ENCODE assay signal across 1 cellular context in the genomic region with DNA sequence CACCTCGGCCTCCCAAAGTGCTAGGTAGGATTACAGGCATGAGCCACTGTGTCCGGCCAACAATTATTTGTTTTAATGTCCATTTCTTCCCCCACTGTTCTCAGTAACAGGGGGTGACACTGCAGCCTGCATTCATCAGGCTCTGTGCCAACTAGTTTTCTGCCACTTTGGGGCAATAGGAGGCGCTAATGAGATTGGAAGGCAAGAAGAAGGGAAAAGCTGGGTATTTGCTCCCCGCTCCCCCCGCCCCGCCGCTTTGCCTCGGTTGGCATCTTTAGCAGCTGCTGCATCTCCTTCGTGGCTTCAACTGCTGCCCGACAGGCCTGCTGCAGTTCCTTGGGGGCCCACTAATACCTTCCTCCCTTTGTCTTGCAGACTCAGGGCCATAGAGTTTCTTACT.
TF ChIP-seq lines count a peak whose summit lies in the region.

No MANE protein-coding gene starts in this region.

TF ChIP-seq in GM23338, 12 proteins besides CTCF, POLR2A, EP300 and RAD21 (continued from another document):
- TF ChIP-seq, protein P1, sequence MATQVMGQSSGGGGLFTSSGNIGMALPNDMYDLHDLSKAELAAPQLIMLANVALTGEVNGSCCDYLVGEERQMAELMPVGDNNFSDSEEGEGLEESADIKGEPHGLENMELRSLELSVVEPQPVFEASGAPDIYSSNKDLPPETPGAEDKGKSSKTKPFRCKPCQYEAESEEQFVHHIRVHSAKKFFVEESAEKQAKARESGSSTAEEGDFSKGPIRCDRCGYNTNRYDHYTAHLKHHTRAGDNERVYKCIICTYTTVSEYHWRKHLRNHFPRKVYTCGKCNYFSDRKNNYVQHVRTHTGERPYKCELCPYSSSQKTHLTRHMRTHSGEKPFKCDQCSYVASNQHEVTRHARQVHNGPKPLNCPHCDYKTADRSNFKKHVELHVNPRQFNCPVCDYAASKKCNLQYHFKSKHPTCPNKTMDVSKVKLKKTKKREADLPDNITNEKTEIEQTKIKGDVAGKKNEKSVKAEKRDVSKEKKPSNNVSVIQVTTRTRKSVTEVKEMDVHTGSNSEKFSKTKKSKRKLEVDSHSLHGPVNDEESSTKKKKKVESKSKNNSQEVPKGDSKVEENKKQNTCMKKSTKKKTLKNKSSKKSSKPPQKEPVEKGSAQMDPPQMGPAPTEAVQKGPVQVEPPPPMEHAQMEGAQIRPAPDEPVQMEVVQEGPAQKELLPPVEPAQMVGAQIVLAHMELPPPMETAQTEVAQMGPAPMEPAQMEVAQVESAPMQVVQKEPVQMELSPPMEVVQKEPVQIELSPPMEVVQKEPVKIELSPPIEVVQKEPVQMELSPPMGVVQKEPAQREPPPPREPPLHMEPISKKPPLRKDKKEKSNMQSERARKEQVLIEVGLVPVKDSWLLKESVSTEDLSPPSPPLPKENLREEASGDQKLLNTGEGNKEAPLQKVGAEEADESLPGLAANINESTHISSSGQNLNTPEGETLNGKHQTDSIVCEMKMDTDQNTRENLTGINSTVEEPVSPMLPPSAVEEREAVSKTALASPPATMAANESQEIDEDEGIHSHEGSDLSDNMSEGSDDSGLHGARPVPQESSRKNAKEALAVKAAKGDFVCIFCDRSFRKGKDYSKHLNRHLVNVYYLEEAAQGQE (IDR thresholded peaks at IDR 0.05; ENCODE audit: unreplicated experiment), result no peak
- TF ChIP-seq EZH2phosphoT487 (IDR thresholded peaks at IDR 0.05; ENCODE audit: unreplicated experiment) (no peak), POLR2AphosphoS5 (IDR thresholded peaks at IDR 0.05; ENCODE audit: low read depth) (no peak)
- TF ChIP-seq, protein P2, sequence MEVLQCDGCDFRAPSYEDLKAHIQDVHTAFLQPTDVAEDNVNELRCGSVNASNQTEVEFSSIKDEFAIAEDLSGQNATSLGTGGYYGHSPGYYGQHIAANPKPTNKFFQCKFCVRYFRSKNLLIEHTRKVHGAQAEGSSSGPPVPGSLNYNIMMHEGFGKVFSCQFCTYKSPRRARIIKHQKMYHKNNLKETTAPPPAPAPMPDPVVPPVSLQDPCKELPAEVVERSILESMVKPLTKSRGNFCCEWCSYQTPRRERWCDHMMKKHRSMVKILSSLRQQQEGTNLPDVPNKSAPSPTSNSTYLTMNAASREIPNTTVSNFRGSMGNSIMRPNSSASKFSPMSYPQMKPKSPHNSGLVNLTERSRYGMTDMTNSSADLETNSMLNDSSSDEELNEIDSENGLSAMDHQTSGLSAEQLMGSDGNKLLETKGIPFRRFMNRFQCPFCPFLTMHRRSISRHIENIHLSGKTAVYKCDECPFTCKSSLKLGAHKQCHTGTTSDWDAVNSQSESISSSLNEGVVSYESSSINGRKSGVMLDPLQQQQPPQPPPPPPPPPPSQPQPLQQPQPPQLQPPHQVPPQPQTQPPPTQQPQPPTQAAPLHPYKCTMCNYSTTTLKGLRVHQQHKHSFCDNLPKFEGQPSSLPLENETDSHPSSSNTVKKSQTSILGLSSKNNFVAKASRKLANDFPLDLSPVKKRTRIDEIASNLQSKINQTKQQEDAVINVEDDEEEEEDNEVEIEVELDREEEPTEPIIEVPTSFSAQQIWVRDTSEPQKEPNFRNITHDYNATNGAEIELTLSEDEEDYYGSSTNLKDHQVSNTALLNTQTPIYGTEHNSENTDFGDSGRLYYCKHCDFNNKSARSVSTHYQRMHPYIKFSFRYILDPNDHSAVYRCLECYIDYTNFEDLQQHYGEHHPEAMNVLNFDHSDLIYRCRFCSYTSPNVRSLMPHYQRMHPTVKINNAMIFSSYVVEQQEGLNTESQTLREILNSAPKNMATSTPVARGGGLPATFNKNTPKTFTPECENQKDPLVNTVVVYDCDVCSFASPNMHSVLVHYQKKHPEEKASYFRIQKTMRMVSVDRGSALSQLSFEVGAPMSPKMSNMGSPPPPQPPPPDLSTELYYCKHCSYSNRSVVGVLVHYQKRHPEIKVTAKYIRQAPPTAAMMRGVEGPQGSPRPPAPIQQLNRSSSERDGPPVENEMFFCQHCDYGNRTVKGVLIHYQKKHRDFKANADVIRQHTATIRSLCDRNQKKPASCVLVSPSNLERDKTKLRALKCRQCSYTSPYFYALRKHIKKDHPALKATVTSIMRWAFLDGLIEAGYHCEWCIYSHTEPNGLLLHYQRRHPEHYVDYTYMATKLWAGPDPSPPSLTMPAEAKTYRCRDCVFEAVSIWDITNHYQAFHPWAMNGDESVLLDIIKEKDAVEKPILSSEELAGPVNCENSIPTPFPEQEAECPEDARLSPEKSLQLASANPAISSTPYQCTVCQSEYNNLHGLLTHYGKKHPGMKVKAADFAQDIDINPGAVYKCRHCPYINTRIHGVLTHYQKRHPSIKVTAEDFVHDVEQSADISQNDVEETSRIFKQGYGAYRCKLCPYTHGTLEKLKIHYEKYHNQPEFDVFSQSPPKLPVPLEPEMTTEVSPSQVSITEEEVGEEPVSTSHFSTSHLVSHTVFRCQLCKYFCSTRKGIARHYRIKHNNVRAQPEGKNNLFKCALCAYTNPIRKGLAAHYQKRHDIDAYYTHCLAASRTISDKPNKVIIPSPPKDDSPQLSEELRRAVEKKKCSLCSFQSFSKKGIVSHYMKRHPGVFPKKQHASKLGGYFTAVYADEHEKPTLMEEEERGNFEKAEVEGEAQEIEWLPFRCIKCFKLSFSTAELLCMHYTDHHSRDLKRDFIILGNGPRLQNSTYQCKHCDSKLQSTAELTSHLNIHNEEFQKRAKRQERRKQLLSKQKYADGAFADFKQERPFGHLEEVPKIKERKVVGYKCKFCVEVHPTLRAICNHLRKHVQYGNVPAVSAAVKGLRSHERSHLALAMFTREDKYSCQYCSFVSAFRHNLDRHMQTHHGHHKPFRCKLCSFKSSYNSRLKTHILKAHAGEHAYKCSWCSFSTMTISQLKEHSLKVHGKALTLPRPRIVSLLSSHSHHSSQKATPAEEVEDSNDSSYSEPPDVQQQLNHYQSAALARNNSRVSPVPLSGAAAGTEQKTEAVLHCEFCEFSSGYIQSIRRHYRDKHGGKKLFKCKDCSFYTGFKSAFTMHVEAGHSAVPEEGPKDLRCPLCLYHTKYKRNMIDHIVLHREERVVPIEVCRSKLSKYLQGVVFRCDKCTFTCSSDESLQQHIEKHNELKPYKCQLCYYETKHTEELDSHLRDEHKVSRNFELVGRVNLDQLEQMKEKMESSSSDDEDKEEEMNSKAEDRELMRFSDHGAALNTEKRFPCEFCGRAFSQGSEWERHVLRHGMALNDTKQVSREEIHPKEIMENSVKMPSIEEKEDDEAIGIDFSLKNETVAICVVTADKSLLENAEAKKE (CRISPR knock-in tag; IDR thresholded peaks at IDR 0.05), result no peak
- TF ChIP-seq, protein P3, sequence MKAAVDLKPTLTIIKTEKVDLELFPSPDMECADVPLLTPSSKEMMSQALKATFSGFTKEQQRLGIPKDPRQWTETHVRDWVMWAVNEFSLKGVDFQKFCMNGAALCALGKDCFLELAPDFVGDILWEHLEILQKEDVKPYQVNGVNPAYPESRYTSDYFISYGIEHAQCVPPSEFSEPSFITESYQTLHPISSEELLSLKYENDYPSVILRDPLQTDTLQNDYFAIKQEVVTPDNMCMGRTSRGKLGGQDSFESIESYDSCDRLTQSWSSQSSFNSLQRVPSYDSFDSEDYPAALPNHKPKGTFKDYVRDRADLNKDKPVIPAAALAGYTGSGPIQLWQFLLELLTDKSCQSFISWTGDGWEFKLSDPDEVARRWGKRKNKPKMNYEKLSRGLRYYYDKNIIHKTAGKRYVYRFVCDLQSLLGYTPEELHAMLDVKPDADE (IDR thresholded peaks at IDR 0.05), result no peak
